In the genomic region with DNA sequence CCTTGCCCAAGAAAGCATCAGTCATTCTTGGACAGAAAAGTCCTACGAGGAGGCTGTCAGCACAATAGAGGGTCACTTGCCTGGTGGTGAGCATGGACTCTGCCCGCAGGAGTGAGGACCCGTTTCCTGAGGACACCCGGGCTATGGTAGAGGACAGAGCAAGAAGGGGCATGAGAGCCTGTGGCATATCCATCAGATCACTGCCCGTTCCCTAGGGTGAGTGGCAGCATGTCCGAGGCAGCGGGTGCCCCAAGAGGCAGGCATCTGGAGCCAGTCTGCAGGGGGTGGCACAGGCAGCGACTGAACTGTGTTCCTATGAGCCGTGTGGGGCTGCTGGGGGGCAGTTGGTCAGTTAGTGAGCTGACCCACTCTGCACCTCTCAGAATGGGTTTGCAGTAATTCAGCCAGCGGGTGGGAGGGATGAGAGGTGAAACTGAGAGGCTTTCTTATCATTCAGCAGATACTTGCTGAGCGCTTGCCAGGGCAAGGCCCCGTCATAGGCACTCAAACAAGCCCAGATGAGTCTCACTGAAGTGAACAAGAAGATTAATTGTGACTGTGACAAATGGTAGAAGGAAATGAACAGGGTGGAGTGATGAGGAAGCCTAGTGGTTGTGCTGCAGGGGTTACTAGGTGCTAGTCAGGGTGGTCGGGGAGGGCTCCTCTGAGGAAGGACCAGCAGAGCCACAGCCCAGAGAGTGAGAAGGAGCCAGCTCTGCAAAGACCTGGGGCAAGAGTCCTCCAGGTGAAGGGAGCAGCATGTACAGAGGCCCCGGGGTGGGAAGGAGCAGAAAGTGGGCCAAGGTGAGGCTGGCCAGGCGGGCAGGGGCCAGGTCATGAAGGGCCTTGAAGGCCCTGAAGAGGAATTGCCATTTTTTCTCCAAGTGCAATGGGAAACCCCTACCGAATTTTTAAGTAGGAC, we compare ENCODE assay signal across 14 cellular contexts.
DNase-seq lines count a peak whose midpoint lies in the region; ATAC-seq and TF ChIP-seq lines count a peak whose summit lies in the region.
"Had no signal": no experiment of that assay in that cellular context is flagged by ENCODE, and none has a peak within 500 bp of the region (broad histone marks: within the 10 kb centered on the region; RNA-seq: fewer than 3 reads in every experiment).

No MANE protein-coding gene starts in this region.

- H3K9me3 Mint-ChIP-seq in WTC11 = peaks cover 16% of the 10 kb centered on the region

- CTCF ChIA-PET in WTC11 (lab: Charles Lee) = interaction anchor here (0.5 kb wide), 1 partner anchor 14 kb away, joined by 3 read pairs; no protein-coding TSS in a partner anchor

- no peaks in the 10 kb centered on the region for H3K27me3 ChIP-seq in fibroblast of lung (ENCODE audit: control insufficient read depth, insufficient read depth, low read length)
- no peaks in the 10 kb centered on the region for H3K27me3 ChIP-seq in smooth muscle cell (ENCODE audit: low read depth)
- H3K27me3 ChIP-seq: colonic mucosa had no signal

- H3K9me3 ChIP-seq in fibroblast of lung (ENCODE audit: control insufficient read depth, insufficient read depth, low read depth, low read length) (no peaks in the 10 kb centered on the region), smooth muscle cell (replicated peaks; ENCODE audit: low read depth) (peaks cover 4% of the 10 kb centered on the region)
- H3K9me3 ChIP-seq: colonic mucosa had no signal

- WGBS in smooth muscle cell (ENCODE audit: low lambda C conversion rate) = 87% methylated on average over 16 of the region's 16 CpGs

- H3K4me3 Mint-ChIP-seq in WTC11 = no peak overlapping the region
- H3K4me3 Mint-ChIP-seq: naive B cell had no signal

- H3F3A ChIP-seq in smooth muscle cell (ENCODE audit: low read depth) = no peaks in the 10 kb centered on the region

- peak overlapping the region; percentile 61 for H3K27ac ChIP-seq in fibroblast of lung (ENCODE audit: insufficient read depth, low read length)
- H3K27ac ChIP-seq in smooth muscle cell (ENCODE audit: low read depth) = no peak overlapping the region
- H3K27ac ChIP-seq: 22Rv1, colonic mucosa, WERI-Rb-1 had no signal

- ATAC-seq in WTC11 = no peak

- H3K9ac ChIP-seq in fibroblast of lung (ENCODE audit: insufficient read depth, low read length) = no peak overlapping the region
- H3K9ac ChIP-seq in smooth muscle cell (ENCODE audit: low read depth) = no peak overlapping the region

- no peaks in the 10 kb centered on the region for H4K20me1 ChIP-seq in fibroblast of lung (ENCODE audit: control insufficient read depth, extremely low read depth, insufficient read depth, low read length)
- H4K20me1 ChIP-seq in smooth muscle cell (ENCODE audit: low read depth) = peaks cover 3% of the 10 kb centered on the region

- peak; percentile 22 for DNase-seq in activated CD4-positive, CD25-positive, alpha-beta regulatory T cell treated with anti-CD3 and anti-CD28 coated beads, Interleukin-2, amount 50 U/mL, for 72 hours
- no peak for DNase-seq in activated CD4-positive, CD25-positive, alpha-beta regulatory T cell (lab: John Stamatoyannopoulos, UW)
- DNase-seq in WTC11 (ENCODE audit: low spot score) (no peak), fibroblast of lung (ENCODE audit: low read depth in 2 of 2) (peak; percentile 41 to 75), smooth muscle cell (lab: John Stamatoyannopoulos, UW; ENCODE audit: unreplicated experiment) (no peak), AG20443 (ENCODE audit: low spot score) (no peak), KG1 (lab: John Stamatoyannopoulos, UW) (no peak), NCI-H510A treated with DMSO at 0.1 percent for 48 hours (lab: John Stamatoyannopoulos, UW) (no peak)
- DNase-seq: activated gamma-delta T cell, colonic mucosa, naive B cell, NCI-H526 treated with DMSO at 0.1 percent for 48 hours had no signal

- H3K36me3 Mint-ChIP-seq in WTC11 = peaks cover 25% of the 10 kb centered on the region

- H3K27ac Mint-ChIP-seq in WTC11 = peak overlapping the region; percentile 26; the same call in 1 of the 2 replicates

- POLR2A ChIA-PET in WTC11 (lab: Charles Lee) = no interaction called here

- H3K4me2 ChIP-seq in fibroblast of lung (ENCODE audit: extremely low read depth, insufficient read depth, low read length) = peak overlapping the region; percentile 23
- H3K4me2 ChIP-seq in smooth muscle cell = peak overlapping the region; percentile 24

- H3K79me2 ChIP-seq in fibroblast of lung (ENCODE audit: control insufficient read depth, insufficient read depth, low read length) (no peaks in the 10 kb centered on the region), smooth muscle cell (ENCODE audit: low read depth) (no peaks in the 10 kb centered on the region)

- H2AFZ ChIP-seq in fibroblast of lung (ENCODE audit: low read length) (no peak overlapping the region), smooth muscle cell (ENCODE audit: low read depth) (no peak overlapping the region)

- no peaks in the 10 kb centered on the region for H3K27me3 Mint-ChIP-seq in WTC11 (ENCODE audit: low read depth)
- H3K27me3 Mint-ChIP-seq: naive B cell had no signal

- H3K4me3 ChIP-seq in fibroblast of lung (replicated peaks in 1 of 4; ENCODE audit: control extremely low read depth in 1 of 4, insufficient read depth in 1 of 4, low read depth in 3 of 4, low read length in 4 of 4) = no peak overlapping the region
- H3K4me3 ChIP-seq in smooth muscle cell = no peak overlapping the region
- H3K4me3 ChIP-seq: colonic mucosa had no signal

- no peaks in the 10 kb centered on the region for H3K36me3 ChIP-seq in fibroblast of lung (ENCODE audit: control insufficient read depth, insufficient read depth, low read length)
- H3K36me3 ChIP-seq in smooth muscle cell (ENCODE audit: low read depth) = peaks cover 20% of the 10 kb centered on the region
- H3K36me3 ChIP-seq: colonic mucosa had no signal

- peaks cover 13% of the 10 kb centered on the region for H3K4me1 Mint-ChIP-seq in WTC11

- TF ChIP-seq CTCF in WTC11 (IDR thresholded peaks at IDR 0.05) (no peak), fibroblast of lung (conservative IDR thresholded peaks at IDR 0.05 in 1 of 2, IDR thresholded peaks at IDR 0.05 in 1 of 2; ENCODE audit: low read depth in 1 of 2, low read length in 2 of 2) (no peak), smooth muscle cell (IDR thresholded peaks at IDR 0.05; ENCODE audit: borderline replicate concordance, insufficient read depth, poor library complexity, severe bottlenecking) (no peak)

- H3K4me1 ChIP-seq in fibroblast of lung (ENCODE audit: control insufficient read depth, extremely low read depth, insufficient read depth, low read length) = peaks cover 32% of the 10 kb centered on the region
- H3K4me1 ChIP-seq in smooth muscle cell (ENCODE audit: low read depth) = peaks cover 17% of the 10 kb centered on the region
- H3K4me1 ChIP-seq: colonic mucosa had no signal

TF ChIP-seq in WTC11, 78 proteins besides CTCF, POLR2A, EP300 and RAD21 (continues in another document):
- TF ChIP-seq GABPB1 (CRISPR knock-in tag; IDR thresholded peaks at IDR 0.05) (no peak), NFATC4 (CRISPR knock-in tag; IDR thresholded peaks at IDR 0.05) (no peak), ETV6 (CRISPR knock-in tag; IDR thresholded peaks at IDR 0.05) (no peak), KAT7 (CRISPR knock-in tag; IDR thresholded peaks at IDR 0.05; ENCODE audit: borderline replicate concordance) (no peak), ZNF219 (CRISPR knock-in tag; IDR thresholded peaks at IDR 0.05; ENCODE audit: borderline replicate concordance) (no peak), GTF2I (CRISPR knock-in tag; conservative IDR thresholded peaks at IDR 0.05) (no peak), ESRRA (CRISPR knock-in tag; IDR thresholded peaks at IDR 0.05; ENCODE audit: borderline replicate concordance) (no peak), HMGA2 (CRISPR knock-in tag; IDR thresholded peaks at IDR 0.05) (no peak), ZBTB21 (CRISPR knock-in tag; IDR thresholded peaks at IDR 0.05; ENCODE audit: borderline replicate concordance) (no peak)
- TF ChIP-seq, protein P1, sequence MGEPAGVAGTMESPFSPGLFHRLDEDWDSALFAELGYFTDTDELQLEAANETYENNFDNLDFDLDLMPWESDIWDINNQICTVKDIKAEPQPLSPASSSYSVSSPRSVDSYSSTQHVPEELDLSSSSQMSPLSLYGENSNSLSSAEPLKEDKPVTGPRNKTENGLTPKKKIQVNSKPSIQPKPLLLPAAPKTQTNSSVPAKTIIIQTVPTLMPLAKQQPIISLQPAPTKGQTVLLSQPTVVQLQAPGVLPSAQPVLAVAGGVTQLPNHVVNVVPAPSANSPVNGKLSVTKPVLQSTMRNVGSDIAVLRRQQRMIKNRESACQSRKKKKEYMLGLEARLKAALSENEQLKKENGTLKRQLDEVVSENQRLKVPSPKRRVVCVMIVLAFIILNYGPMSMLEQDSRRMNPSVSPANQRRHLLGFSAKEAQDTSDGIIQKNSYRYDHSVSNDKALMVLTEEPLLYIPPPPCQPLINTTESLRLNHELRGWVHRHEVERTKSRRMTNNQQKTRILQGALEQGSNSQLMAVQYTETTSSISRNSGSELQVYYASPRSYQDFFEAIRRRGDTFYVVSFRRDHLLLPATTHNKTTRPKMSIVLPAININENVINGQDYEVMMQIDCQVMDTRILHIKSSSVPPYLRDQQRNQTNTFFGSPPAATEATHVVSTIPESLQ (CRISPR knock-in tag; IDR thresholded peaks at IDR 0.05) = no peak
- TF ChIP-seq, protein P2, sequence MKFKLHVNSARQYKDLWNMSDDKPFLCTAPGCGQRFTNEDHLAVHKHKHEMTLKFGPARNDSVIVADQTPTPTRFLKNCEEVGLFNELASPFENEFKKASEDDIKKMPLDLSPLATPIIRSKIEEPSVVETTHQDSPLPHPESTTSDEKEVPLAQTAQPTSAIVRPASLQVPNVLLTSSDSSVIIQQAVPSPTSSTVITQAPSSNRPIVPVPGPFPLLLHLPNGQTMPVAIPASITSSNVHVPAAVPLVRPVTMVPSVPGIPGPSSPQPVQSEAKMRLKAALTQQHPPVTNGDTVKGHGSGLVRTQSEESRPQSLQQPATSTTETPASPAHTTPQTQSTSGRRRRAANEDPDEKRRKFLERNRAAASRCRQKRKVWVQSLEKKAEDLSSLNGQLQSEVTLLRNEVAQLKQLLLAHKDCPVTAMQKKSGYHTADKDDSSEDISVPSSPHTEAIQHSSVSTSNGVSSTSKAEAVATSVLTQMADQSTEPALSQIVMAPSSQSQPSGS (CRISPR knock-in tag; IDR thresholded peaks at IDR 0.05; ENCODE audit: borderline replicate concordance, low read depth) = no peak
- TF ChIP-seq, protein P3, sequence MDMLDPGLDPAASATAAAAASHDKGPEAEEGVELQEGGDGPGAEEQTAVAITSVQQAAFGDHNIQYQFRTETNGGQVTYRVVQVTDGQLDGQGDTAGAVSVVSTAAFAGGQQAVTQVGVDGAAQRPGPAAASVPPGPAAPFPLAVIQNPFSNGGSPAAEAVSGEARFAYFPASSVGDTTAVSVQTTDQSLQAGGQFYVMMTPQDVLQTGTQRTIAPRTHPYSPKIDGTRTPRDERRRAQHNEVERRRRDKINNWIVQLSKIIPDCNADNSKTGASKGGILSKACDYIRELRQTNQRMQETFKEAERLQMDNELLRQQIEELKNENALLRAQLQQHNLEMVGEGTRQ (CRISPR knock-in tag; IDR thresholded peaks at IDR 0.05) = no peak

Comparison
In these comparisons a context has a peak if more than half of its experiments do, and no peak if none do; other contexts are left out.
1. DNase-seq: peak in activated CD4-positive, CD25-positive, alpha-beta regulatory T cell treated with anti-CD3 and anti-CD28 coated beads, Interleukin-2, amount 50 U/mL, for 72 hours (single experiment) and fibroblast of lung (2 of 2); none in activated CD4-positive, CD25-positive, alpha-beta regulatory T cell (0 of 4), WTC11 (single experiment), smooth muscle cell (single experiment), AG20443 (single experiment), KG1 (single experiment) and NCI-H510A treated with DMSO at 0.1 percent for 48 hours (single experiment).